Comparison of ENCODE assay signal across 8 cellular contexts in genomic region chr22:20431520-20432237, GRCh38. TPM values are rescaled to one million over a fixed set of nuclear protein-coding genes. Genes with fewer than 3 reads are reported as not detected.
DNase-seq lines count a peak whose midpoint lies in the region; ATAC-seq, FAIRE-seq and TF ChIP-seq lines count a peak whose summit lies in the region.

No MANE protein-coding gene starts in this region.

- TF ChIP-seq POLR2A in sigmoid colon (IDR thresholded peaks at IDR 0.05) = no peak
- TF ChIP-seq POLR2A in GM12891 (IDR thresholded peaks at IDR 0.05; ENCODE audit: low read depth, low read length) = no peak

- WGBS in hepatocyte (ENCODE audit: low lambda C conversion rate, missing lambda C conversion rate) = 62% methylated on average over 20 of the region's 49 CpGs
- WGBS in sigmoid colon, 2 donors = 35 to 41% methylated on average over 49 of the region's 49 CpGs

- ATAC-seq in Panc1 (peak; percentile 37), HG02852 (IDR thresholded peaks at IDR 0.05; ENCODE audit: unreplicated experiment) (no peak)

- peaks cover 60% of the 10 kb centered on the region for H3K79me2 ChIP-seq in hepatocyte

- H3K4me1 ChIP-seq in Panc1 (ENCODE audit: control insufficient read depth, insufficient read depth, low read length) = no peaks in the 10 kb centered on the region
- H3K4me1 ChIP-seq in hepatocyte (ENCODE audit: insufficient read depth) = peaks cover 34% of the 10 kb centered on the region
- peaks cover 0 to 46% (median 37%) of the 10 kb centered on the region in 4 donors for H3K4me1 ChIP-seq in sigmoid colon

- H3K4me3 ChIP-seq in Panc1 (ENCODE audit: low read depth in 2 of 2, low read length in 2 of 2) = peak overlapping the region; percentile 23 to 26
- no peak overlapping the region for H3K4me3 ChIP-seq in hepatocyte
- peak overlapping the region in 3 of 4 donors; percentile 19 to 40 (median 38) for H3K4me3 ChIP-seq in sigmoid colon

- TF ChIP-seq EP300 in sigmoid colon (IDR thresholded peaks at IDR 0.05) = no peak

- CTCF ChIA-PET in Panc1 (lab: Charles Lee) = no interaction called here

- peak overlapping the region; percentile 89 for H3K4me2 ChIP-seq in hepatocyte

- H2AFZ ChIP-seq in hepatocyte = no peak overlapping the region

- H3K27ac ChIP-seq in Panc1 (ENCODE audit: low read length) (no peak overlapping the region), hepatocyte (no peak overlapping the region), sigmoid colon (peak overlapping the region in 2 of 4 donors; percentile 8 to 32)

- DNase-seq in D341Med (ENCODE audit: low spot score) (peak; percentile 30), Panc1 (ENCODE audit: low read depth, low spot score) (no peak), hepatocyte (ENCODE audit: low spot score) (peak; percentile 7), sigmoid colon (peak; percentile 66), superior temporal gyrus (ENCODE audit: extremely low spot score) (no peak), GM12891 (ENCODE audit: insufficient read length, low spot score) (no peak)
- DNase-seq in effector CD4-positive, alpha-beta T cell = no peak

- H3K36me3 ChIP-seq in Panc1 (ENCODE audit: control insufficient read depth, insufficient read depth, low read length) = no peaks in the 10 kb centered on the region
- no peaks in the 10 kb centered on the region for H3K36me3 ChIP-seq in hepatocyte (replicated peaks; ENCODE audit: insufficient read depth, low read depth)
- peaks cover 0 to 25% (median 9%) of the 10 kb centered on the region in 4 donors for H3K36me3 ChIP-seq in sigmoid colon

- in situ Hi-C loops in Panc1 (cut with HindIII; ENCODE audit: low pct_unique_long_range_greater_than_20kb, low sequenced_read_pairs) = no loop called here

- FAIRE-seq in GM12891 (lab: Jason Lieb, UNC) = no peak

- TF ChIP-seq CTCF in Panc1 (IDR thresholded peaks at IDR 0.05) = no peak
- TF ChIP-seq CTCF in hepatocyte (IDR thresholded peaks at IDR 0.05; ENCODE audit: poor library complexity) = no peak
- TF ChIP-seq CTCF in sigmoid colon (IDR thresholded peaks at IDR 0.05) = no peak

- BruUV-seq in Panc1 (replicated peaks; lab: Mats Ljungman, UMichigan) = no TSS peak

- H3K9me2 ChIP-seq in hepatocyte (replicated peaks; ENCODE audit: insufficient read depth) = no peaks in the 10 kb centered on the region

- intact Hi-C loops in Panc1 (cut with micrococcal nuclease; ENCODE audit: unreplicated experiment) = no loop called here
- intact Hi-C loops in sigmoid colon (cut with DNase I) = no loop called here

- no peaks in the 10 kb centered on the region for H3K27me3 ChIP-seq in Panc1 (ENCODE audit: control insufficient read depth, insufficient read depth, low read length)
- peaks cover 25% of the 10 kb centered on the region for H3K27me3 ChIP-seq in hepatocyte
- H3K27me3 ChIP-seq in sigmoid colon = peaks cover 0 to 30% (median 14%) of the 10 kb centered on the region in 3 donors

- H4K20me1 ChIP-seq in hepatocyte (ENCODE audit: insufficient read depth, poor library complexity, severe bottlenecking) = peaks cover 62% of the 10 kb centered on the region

- H3K9me3 ChIP-seq in Panc1 (ENCODE audit: control insufficient read depth, insufficient read depth, low read depth, low read length) (no peaks in the 10 kb centered on the region), hepatocyte (ENCODE audit: low read depth) (no peaks in the 10 kb centered on the region), sigmoid colon (no peaks in the 10 kb centered on the region)

- POLR2A ChIA-PET in Panc1 (lab: Charles Lee) = no interaction called here

TF ChIP-seq in GM12891, 5 proteins besides CTCF, POLR2A, EP300 and RAD21:
- TF ChIP-seq SPI1 (IDR thresholded peaks at IDR 0.05; ENCODE audit: low read depth, low read length) = no peak
- TF ChIP-seq PAX5 (IDR thresholded peaks at IDR 0.05; ENCODE audit: insufficient read depth, low read length, severe bottlenecking) = no peak
- no peak for TF ChIP-seq TAF1 (IDR thresholded peaks at IDR 0.05; ENCODE audit: low read depth, low read length)
- no peak for TF ChIP-seq POU2F2 (IDR thresholded peaks at IDR 0.05; ENCODE audit: low read depth, low read length)
- no peak for TF ChIP-seq POLR2AphosphoS5 (IDR thresholded peaks at IDR 0.05; ENCODE audit: low read depth, low read length)

RNA-seq across cellular contexts. Expression of gene SCARF2, which starts 5.9 kb away (rescaled TPM):
- total RNA-seq in Panc1 (2021; ENCODE audit: unreplicated experiment) (3.2 TPM), hepatocyte (14.6 and 19.3 TPM in 2 replicates), sigmoid colon (10 to 100 TPM in 3 of 4 donors, 1 to 10 TPM in 1; 6.4 to 12.8 (median 10.4) TPM)
- 2.5 TPM for polyA plus RNA-seq in Panc1 (2012; ENCODE audit: insufficient read length)
- polyA plus RNA-seq in hepatocyte (35.2 and 39.0 TPM in 2 replicates), sigmoid colon (1 to 10 TPM in 1 of 3 donors, under 1 TPM in 2; under 0.01 to 1.9 (median 0.46) TPM)
- polyA plus RNA-seq in GM12891 (2012; ENCODE audit: low read depth, missing spikeins) = 0.08 TPM

RNA-seq across cellular contexts. Expression of gene ZNF74, which starts 37.7 kb away (rescaled TPM):
- total RNA-seq in Panc1 (2021; ENCODE audit: unreplicated experiment) = 13.2 TPM
- 16.4 TPM for polyA plus RNA-seq in Panc1 (2012; ENCODE audit: insufficient read length)
- total RNA-seq in hepatocyte = 15.6 and 15.7 TPM in 2 replicates
- polyA plus RNA-seq in hepatocyte = 11.1 and 17.9 TPM in 2 replicates
- 10 to 100 TPM; 11.4 to 18.8 (median 15.2) TPM for total RNA-seq in sigmoid colon
- polyA plus RNA-seq in sigmoid colon = 1 to 10 TPM; 1.4 to 4.8 (median 2.4) TPM
- 2.7 TPM for polyA plus RNA-seq in GM12891 (2012; ENCODE audit: low read depth, missing spikeins)

Comparison
In these comparisons a context has a peak if more than half of its experiments do, and no peak if none do; other contexts are left out.
1. DNase-seq: peak in D341Med (single experiment), hepatocyte (single experiment) and sigmoid colon (single experiment); none in Panc1 (single experiment), superior temporal gyrus (single experiment), effector CD4-positive, alpha-beta T cell (single experiment) and GM12891 (single experiment).